ENCODE assay signal across 9 cellular contexts in the genomic region with DNA sequence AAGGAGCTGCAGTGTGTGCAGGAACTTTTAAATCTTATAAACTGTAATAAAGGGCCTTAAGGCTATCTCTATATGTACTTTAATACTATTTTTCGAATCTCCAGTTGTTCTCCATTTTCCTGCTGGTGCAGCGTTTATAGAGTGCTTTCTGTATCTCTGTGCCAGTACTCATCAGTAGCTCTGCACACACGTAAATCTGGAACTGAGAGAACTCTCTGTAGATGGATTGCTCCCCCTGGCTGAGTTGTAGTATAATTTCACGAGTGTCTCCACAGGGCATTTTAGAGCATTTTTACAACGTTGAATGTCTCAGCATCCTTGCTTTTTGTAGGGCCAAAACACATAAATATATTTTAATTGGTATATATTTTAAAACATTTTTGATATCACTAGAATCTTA.
DNase-seq lines count a peak whose midpoint lies in the region; ATAC-seq and TF ChIP-seq lines count a peak whose summit lies in the region.
"Had no signal": no experiment of that assay in that cellular context is flagged by ENCODE, and none has a peak within 500 bp of the region (broad histone marks: within the 10 kb centered on the region; RNA-seq: fewer than 3 reads in every experiment).

No MANE protein-coding gene starts in this region.

- no peak overlapping the region for H3K14ac ChIP-seq in mesenchymal stem cell (ENCODE audit: low read length in 2 of 2)

- H2BK120ac ChIP-seq in mesenchymal stem cell (ENCODE audit: low read depth, low read length) = no peak overlapping the region

- H3K4me3 ChIP-seq in adipocyte (ENCODE audit: low read length) (no peak overlapping the region), mesenchymal stem cell (ENCODE audit: insufficient read depth in 1 of 2, low read depth in 1 of 2, low read length in 2 of 2) (no peak overlapping the region)
- H3K4me3 ChIP-seq: SJCRH30 had no signal

- CTCF ChIA-PET in activated CD4-positive, alpha-beta T cell treated with anti-CD3 and anti-CD28 coated beads, Interleukin-2, amount 10 ng/mL, durations not matched to agents 7 days and 5 days (lab: Charles Lee) = no interaction called here

- H3K4ac ChIP-seq in mesenchymal stem cell (ENCODE audit: low read depth in 1 of 2, low read length in 2 of 2) = no peak overlapping the region

- no peak overlapping the region for H2BK5ac ChIP-seq in mesenchymal stem cell (ENCODE audit: low read depth, low read length, poor library complexity, severe bottlenecking)

- H3K79me1 ChIP-seq in mesenchymal stem cell (replicated peaks; ENCODE audit: low read length, poor library complexity, severe bottlenecking) = no peaks in the 10 kb centered on the region

- intact Hi-C loops in CD14-positive monocyte (cut with micrococcal nuclease) = no loop called here

- no peak overlapping the region for H4K8ac ChIP-seq in mesenchymal stem cell (ENCODE audit: low read length)

- no peaks in the 10 kb centered on the region for H3K4me1 ChIP-seq in adipocyte (ENCODE audit: control insufficient read depth, insufficient read depth, low read length)
- no peaks in the 10 kb centered on the region for H3K4me1 ChIP-seq in mesenchymal stem cell (ENCODE audit: control insufficient read depth, insufficient read depth, low read depth, low read length)
- H3K4me1 ChIP-seq: SJCRH30 had no signal

- DNase-seq in DMS 273 (lab: John Stamatoyannopoulos, UW; ENCODE audit: unreplicated experiment) (peak; percentile 45), DMS 273 treated with DMSO at 0.1 percent for 48 hours (lab: John Stamatoyannopoulos, UW) (no peak), NCI-H1694 (lab: John Stamatoyannopoulos, UW) (peak; percentile 70), adipocyte (ENCODE audit: low read depth) (peak; percentile 3), mesenchymal stem cell (peak; percentile 51), CD14-positive monocyte (ENCODE audit: low spot score) (no peak)
- DNase-seq in activated CD4-positive, alpha-beta T cell treated with anti-CD3 and anti-CD28 coated beads, Interleukin-2, amount 10 ng/mL, durations not matched to agents 7 days and 5 days = no peak

- no peak overlapping the region for H3K27ac ChIP-seq in mesenchymal stem cell (ENCODE audit: low read length, poor library complexity, severe bottlenecking)
- H3K27ac ChIP-seq: SJCRH30 had no signal

- no peak for ATAC-seq in GM19455 (IDR thresholded peaks at IDR 0.05; ENCODE audit: unreplicated experiment)

- H3K9me3 ChIP-seq in adipocyte (ENCODE audit: control insufficient read depth, low read length) (no peaks in the 10 kb centered on the region), mesenchymal stem cell (ENCODE audit: control insufficient read depth, low read length) (no peaks in the 10 kb centered on the region)
- H3K9me3 ChIP-seq: SJCRH30 had no signal

- H3K36me3 Mint-ChIP-seq in activated CD4-positive, alpha-beta T cell treated with anti-CD3 and anti-CD28 coated beads, Interleukin-2, amount 10 ng/mL, durations not matched to agents 7 days and 5 days (ENCODE audit: low read depth) = no peaks in the 10 kb centered on the region
- H3K36me3 Mint-ChIP-seq in CD14-positive monocyte = no peaks in the 10 kb centered on the region

- H3K27ac Mint-ChIP-seq in activated CD4-positive, alpha-beta T cell treated with anti-CD3 and anti-CD28 coated beads, Interleukin-2, amount 10 ng/mL, durations not matched to agents 7 days and 5 days = no peak overlapping the region
- H3K27ac Mint-ChIP-seq in CD14-positive monocyte = no peak overlapping the region

- no peaks in the 10 kb centered on the region for H3K4me1 Mint-ChIP-seq in activated CD4-positive, alpha-beta T cell treated with anti-CD3 and anti-CD28 coated beads, Interleukin-2, amount 10 ng/mL, durations not matched to agents 7 days and 5 days
- no peaks in the 10 kb centered on the region for H3K4me1 Mint-ChIP-seq in CD14-positive monocyte

- 59% methylated on average over 4 of the region's 5 CpGs for WGBS in mesenchymal stem cell

- no peak overlapping the region for H3K18ac ChIP-seq in mesenchymal stem cell (ENCODE audit: low read depth in 1 of 2, low read length in 2 of 2)

- no peak overlapping the region for H2AFZ ChIP-seq in mesenchymal stem cell (ENCODE audit: low read depth, low read length)

- no peaks in the 10 kb centered on the region for H3K27me3 Mint-ChIP-seq in activated CD4-positive, alpha-beta T cell treated with anti-CD3 and anti-CD28 coated beads, Interleukin-2, amount 10 ng/mL, durations not matched to agents 7 days and 5 days
- peaks cover 0 to 2% (median 0%) of the 10 kb centered on the region in 3 donors for H3K27me3 Mint-ChIP-seq in CD14-positive monocyte (ENCODE audit: low read depth in 3 of 3)

- H3K23ac ChIP-seq in mesenchymal stem cell (ENCODE audit: low read length in 2 of 2) = no peak overlapping the region

- H3K4me3 Mint-ChIP-seq in activated CD4-positive, alpha-beta T cell treated with anti-CD3 and anti-CD28 coated beads, Interleukin-2, amount 10 ng/mL, durations not matched to agents 7 days and 5 days = no peak overlapping the region
- no peak overlapping the region for H3K4me3 Mint-ChIP-seq in CD14-positive monocyte

- no peak overlapping the region for H2BK12ac ChIP-seq in mesenchymal stem cell (ENCODE audit: low read length in 2 of 2)

- H3K27me3 ChIP-seq in adipocyte (replicated peaks; ENCODE audit: control insufficient read depth, insufficient read depth, low read length) (no peaks in the 10 kb centered on the region), mesenchymal stem cell (ENCODE audit: control insufficient read depth in 1 of 2, insufficient read depth in 1 of 2, low read length in 2 of 2) (no peaks in the 10 kb centered on the region)
- H3K27me3 ChIP-seq: SJCRH30 had no signal

- no peak overlapping the region for H2BK15ac ChIP-seq in mesenchymal stem cell (ENCODE audit: low read depth, poor library complexity, severe bottlenecking)

- H2AK5ac ChIP-seq in mesenchymal stem cell (ENCODE audit: low read length, severe bottlenecking) = no peak overlapping the region

- POLR2A ChIA-PET in activated CD4-positive, alpha-beta T cell treated with anti-CD3 and anti-CD28 coated beads, Interleukin-2, amount 10 ng/mL, durations not matched to agents 7 days and 5 days (lab: Charles Lee) = no interaction called here

- H3K36me3 ChIP-seq in adipocyte (ENCODE audit: control insufficient read depth, insufficient read depth, low read length, severe bottlenecking) (no peaks in the 10 kb centered on the region), mesenchymal stem cell (ENCODE audit: control insufficient read depth in 1 of 2, insufficient read depth in 2 of 2, low read depth in 1 of 2, low read length in 2 of 2) (no peaks in the 10 kb centered on the region)
- H3K36me3 ChIP-seq: SJCRH30 had no signal

- no peak overlapping the region for H3K9ac ChIP-seq in adipocyte (ENCODE audit: low read length)
- no peak overlapping the region for H3K9ac ChIP-seq in mesenchymal stem cell (ENCODE audit: low read length)

- H3K4me2 ChIP-seq in mesenchymal stem cell (ENCODE audit: low read length, poor library complexity, severe bottlenecking) = no peak overlapping the region

- no peak overlapping the region for H4K91ac ChIP-seq in mesenchymal stem cell (ENCODE audit: low read length)

- H3K9me3 Mint-ChIP-seq in activated CD4-positive, alpha-beta T cell treated with anti-CD3 and anti-CD28 coated beads, Interleukin-2, amount 10 ng/mL, durations not matched to agents 7 days and 5 days = no peaks in the 10 kb centered on the region
- H3K9me3 Mint-ChIP-seq in CD14-positive monocyte = no peaks in the 10 kb centered on the region

- TF ChIP-seq CTCF in CD14-positive monocyte (IDR thresholded peaks at IDR 0.05) = no peak

Comparison
In these comparisons a context has a peak if more than half of its experiments do, and no peak if none do; other contexts are left out.
1. DNase-seq: peak in DMS 273 (single experiment), NCI-H1694 (single experiment), adipocyte (single experiment) and mesenchymal stem cell (single experiment); none in DMS 273 treated with DMSO at 0.1 percent for 48 hours (single experiment), activated CD4-positive, alpha-beta T cell treated with anti-CD3 and anti-CD28 coated beads, Interleukin-2, amount 10 ng/mL, durations not matched to agents 7 days and 5 days (single experiment) and CD14-positive monocyte (single experiment).